ENCODE assay signal across 10 cellular contexts in genomic region chr1:235984041-235984820, GRCh38.
DNase-seq lines count a peak whose midpoint lies in the region; ATAC-seq and TF ChIP-seq lines count a peak whose summit lies in the region.
"Had no signal": no experiment of that assay in that cellular context is flagged by ENCODE, and none has a peak within 500 bp of the region (broad histone marks: within the 10 kb centered on the region; RNA-seq: fewer than 3 reads in every experiment).

No MANE protein-coding gene starts in this region.

- no peaks in the 10 kb centered on the region for H3F3A ChIP-seq in PC-3 (ENCODE audit: low read length, unreplicated experiment)

- H3K4me2 ChIP-seq in PC-3 (ENCODE audit: low read length): 0 out of 2 replicates have a peak overlapping the region, but pooled peaks have one; percentile 6

- no peaks in the 10 kb centered on the region for H3K36me3 ChIP-seq in PC-3 (ENCODE audit: low read depth, low read length)
- H3K36me3 ChIP-seq in lung (ENCODE audit: control insufficient read depth in 2 of 2, insufficient read depth in 2 of 2, low read length in 2 of 2): peaks cover 10 to 32% of the 10 kb centered on the region in 2 donors
- H3K36me3 ChIP-seq in tibial artery: peaks cover 30 to 62% (median 35%) of the 10 kb centered on the region in 3 donors

- DNase-seq in PC-3 (peak; percentile 65), dermis microvascular lymphatic vessel endothelial cell (ENCODE audit: low read depth in 2 of 2) (peak; percentile 56 to 88), lung (ENCODE audit: low spot score) (no peak), tibial artery (no peak), COLO668 (lab: John Stamatoyannopoulos, UW; ENCODE audit: unreplicated experiment) (no peak), NCI-H2196 treated with DMSO at 0.1 percent for 48 hours (lab: John Stamatoyannopoulos, UW; ENCODE audit: unreplicated experiment) (no peak)
- DNase-seq in activated T-cell treated with anti-CD3 and anti-CD28 coated beads, Interleukin-2, amount 50 U/mL, for 48 hours: no peak
- DNase-seq: activated CD8-positive, alpha-beta memory T cell treated with anti-CD3 and anti-CD28 coated beads, Interleukin-2, amount 50 U/mL, for 48 hours; NCI-H446 treated with DMSO at 0.1 percent for 48 hours had no signal

- H3K4me1 ChIP-seq in PC-3 (ENCODE audit: insufficient read depth, low read length): peaks cover 7% of the 10 kb centered on the region
- peaks cover 1 to 13% of the 10 kb centered on the region in 2 donors for H3K4me1 ChIP-seq in lung (ENCODE audit: control insufficient read depth in 2 of 2, insufficient read depth in 2 of 2, low read length in 2 of 2)
- H3K4me1 ChIP-seq in tibial artery: peaks cover 0 to 52% (median 18%) of the 10 kb centered on the region in 4 donors

- no peak overlapping the region for H3K9ac ChIP-seq in PC-3 (ENCODE audit: low read length)

- 61 to 72% methylated on average over 6 of the region's 6 CpGs for WGBS in lung, 2 donors

- BruUV-seq in PC-3 (replicated peaks; lab: Mats Ljungman, UMichigan): no TSS peak

- ATAC-seq in PC-3 (peak; percentile 22; the same call in 1 of the 2 replicates), lung (ENCODE audit: insufficient read depth, low FRiP score) (no peak), GM21786 (IDR thresholded peaks at IDR 0.05; ENCODE audit: unreplicated experiment) (no peak)

- intact Hi-C loops in PC-3 (cut with micrococcal nuclease) (no loop called here), tibial artery (cut with DNase I; ENCODE audit: low total_unique reads) (no loop called here)

- TF ChIP-seq CTCF in PC-3 (conservative IDR thresholded peaks at IDR 0.05; ENCODE audit: low read depth, low read length): no peak
- no peak for TF ChIP-seq CTCF in lung (IDR thresholded peaks at IDR 0.05; ENCODE audit: control extremely low read depth, extremely low read depth)
- no peak for TF ChIP-seq CTCF in tibial artery (IDR thresholded peaks at IDR 0.05)

- H3K9me3 ChIP-seq in PC-3 (ENCODE audit: low read length) (no peaks in the 10 kb centered on the region), lung (ENCODE audit: control insufficient read depth in 2 of 2, insufficient read depth in 1 of 2, low read length in 1 of 2) (no peaks in the 10 kb centered on the region), tibial artery (no peaks in the 10 kb centered on the region)

- no peaks in the 10 kb centered on the region for H3K27me3 ChIP-seq in PC-3 (ENCODE audit: low read length)
- no peaks in the 10 kb centered on the region for H3K27me3 ChIP-seq in lung (ENCODE audit: control insufficient read depth, insufficient read depth)
- H3K27me3 ChIP-seq in tibial artery: no peaks in the 10 kb centered on the region

- H3K27ac ChIP-seq in PC-3 (ENCODE audit: low read length) (peak overlapping the region; percentile 58), lung (ENCODE audit: low read depth in 1 of 2, low read length in 1 of 2) (peak overlapping the region; percentile 45 to 65), tibial artery (peak overlapping the region; percentile 62 to 72)

- no peaks in the 10 kb centered on the region for H3K9me2 ChIP-seq in PC-3 (replicated peaks; ENCODE audit: low read length)

- no peak overlapping the region for H3K4me3 ChIP-seq in PC-3 (ENCODE audit: low read length)
- H3K4me3 ChIP-seq in lung: no peak overlapping the region
- H3K4me3 ChIP-seq in tibial artery: peak overlapping the region in 1 of 2 donors; percentile 29

- CTCF ChIA-PET in PC-3 (lab: Charles Lee): no interaction called here

- H3K79me2 ChIP-seq in PC-3 (ENCODE audit: low read length): no peaks in the 10 kb centered on the region

- H2AFZ ChIP-seq in PC-3 (ENCODE audit: low read length): no peak overlapping the region

- POLR2A ChIA-PET in PC-3 (lab: Charles Lee; ENCODE audit: unreplicated experiment): no interaction called here

- H4K20me1 ChIP-seq in PC-3 (ENCODE audit: low read length): no peaks in the 10 kb centered on the region

Comparison
In these comparisons a context has a peak if more than half of its experiments do, and no peak if none do; other contexts are left out.
1. DNase-seq: peak in PC-3 (single experiment) and dermis microvascular lymphatic vessel endothelial cell (2 of 2); none in lung (single experiment), tibial artery (0 of 2), COLO668 (single experiment), activated T-cell treated with anti-CD3 and anti-CD28 coated beads, Interleukin-2, amount 50 U/mL, for 48 hours (0 of 2) and NCI-H2196 treated with DMSO at 0.1 percent for 48 hours (single experiment).
2. Peak in every context shown above with its lines, with median percentiles within 50 percentile points of each other: H3K27ac ChIP-seq.